8 cellular contexts compared by ENCODE assay signal in the genomic region with DNA sequence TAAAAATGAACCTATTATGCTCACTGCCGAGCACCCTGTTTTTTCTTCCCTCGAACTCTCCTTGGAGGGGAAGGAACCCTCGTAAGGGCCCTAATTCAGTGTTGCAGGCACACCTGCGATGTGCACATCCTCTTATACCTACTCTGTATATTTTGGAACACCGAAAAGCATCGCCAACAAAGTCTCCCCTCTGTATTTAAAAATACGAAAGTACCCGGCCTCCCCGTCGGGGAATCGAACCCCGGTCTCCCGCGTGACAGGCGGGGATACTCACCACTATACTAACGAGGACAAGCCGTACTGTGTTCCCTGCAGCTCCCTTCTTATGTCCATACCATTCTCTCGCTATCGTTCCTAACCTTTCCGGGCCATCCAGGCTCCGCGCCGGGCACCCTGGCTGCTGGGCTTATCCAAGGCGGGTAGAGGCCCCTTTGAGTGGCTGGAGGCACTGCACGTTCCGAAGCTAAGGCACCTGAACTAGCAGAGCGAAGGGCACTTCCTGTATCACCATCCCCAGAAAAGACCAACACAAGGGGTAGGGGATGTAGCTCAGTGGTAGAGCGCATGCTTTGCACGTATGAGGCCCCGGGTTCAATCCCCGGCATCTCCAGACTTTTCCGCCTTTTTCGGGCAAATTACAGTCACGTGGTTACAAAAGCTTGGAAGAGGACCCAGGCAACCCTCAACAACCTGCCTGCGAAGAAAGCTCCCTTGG. TPM values are rescaled to one million over a fixed set of nuclear protein-coding genes. Genes with fewer than 3 reads are reported as not detected.
DNase-seq lines count a peak whose midpoint lies in the region; ATAC-seq and TF ChIP-seq lines count a peak whose summit lies in the region.

No MANE protein-coding gene starts in this region.

- DNase-seq in AG09319 (ENCODE audit: extremely low read depth, low read depth) = peak; percentile 97
- DNase-seq in HL-60 (ENCODE audit: low read depth in 1 of 2, low spot score in 1 of 2) = peak; percentile 86 to 92
- peak; percentile 67 to 75 for DNase-seq in activated CD8-positive, alpha-beta memory T cell treated with anti-CD3 and anti-CD28 coated beads for 1 hour (ENCODE audit: extremely low read depth in 1 of 2, low read depth in 1 of 2)
- DNase-seq in naive B cell = peak; percentile 85
- peak; percentile 88 for DNase-seq in stimulated activated naive CD8-positive, alpha-beta T cell treated with anti-CD3 and anti-CD28 coated beads, Interleukin-15, Interleukin-2, amounts not matched to agents 100 U/mL and 50 U/mL, for 24 hours
- no peak for DNase-seq in NCI-H2196 (lab: John Stamatoyannopoulos, UW; ENCODE audit: unreplicated experiment)

- no peaks in the 10 kb centered on the region for H3K27me3 Mint-ChIP-seq in naive B cell

- peaks cover 0 to 12% (median 7%) of the 10 kb centered on the region in 3 donors for H3K4me1 Mint-ChIP-seq in naive B cell

- TF ChIP-seq CTCF in AG09319 (IDR thresholded peaks at IDR 0.05; ENCODE audit: low read depth, low read length) (no peak), HL-60 (IDR thresholded peaks at IDR 0.05; ENCODE audit: insufficient read depth, low read length) (no peak)

- WGBS in esophagus, 2 donors = 0% methylated on average over 35 of the region's 35 CpGs

- peak; percentile 64 for ATAC-seq in GM19463 (IDR thresholded peaks at IDR 0.05; ENCODE audit: unreplicated experiment)
- ATAC-seq in naive B cell (ENCODE audit: low read depth in 2 of 2) = peak; percentile 71 to 72
- peak; percentile 82 for ATAC-seq in stimulated activated naive CD8-positive, alpha-beta T cell treated with anti-CD3 and anti-CD28 coated beads, Interleukin-15, Interleukin-2, amounts not matched to agents 100 U/mL and 50 U/mL, for 24 hours

- peaks cover 0 to 3% of the 10 kb centered on the region in 2 donors for H3K4me1 ChIP-seq in esophagus (ENCODE audit: control insufficient read depth in 2 of 2, insufficient read depth in 2 of 2, low read length in 1 of 2)

- peaks cover 0 to 4% of the 10 kb centered on the region in 2 donors for H3K36me3 Mint-ChIP-seq in naive B cell

- H3K9me3 ChIP-seq in esophagus (ENCODE audit: control insufficient read depth in 2 of 2, insufficient read depth in 1 of 2, low read depth in 1 of 2, low read length in 1 of 2) = no peaks in the 10 kb centered on the region

- no peak overlapping the region for H3K4me3 Mint-ChIP-seq in naive B cell

- H3K9me3 Mint-ChIP-seq in naive B cell = no peaks in the 10 kb centered on the region

- H3K36me3 ChIP-seq in esophagus (ENCODE audit: control insufficient read depth in 2 of 2, insufficient read depth in 2 of 2, low read length in 1 of 2) = peaks cover 0 to 3% of the 10 kb centered on the region in 2 donors

- H3K27ac ChIP-seq in HL-60 (replicated peaks) = peak overlapping the region; percentile 78
- H3K27ac ChIP-seq in esophagus (ENCODE audit: low read depth in 2 of 2, low read length in 1 of 2) = peak overlapping the region; percentile 95 to 100

- H3K4me3 ChIP-seq in HL-60 (replicated peaks; ENCODE audit: insufficient read depth, low read length) (peak overlapping the region; percentile 47), esophagus (ENCODE audit: low read depth in 1 of 2, low read length in 2 of 2) (peak overlapping the region; percentile 48 to 52)

- no peaks in the 10 kb centered on the region for H3K27me3 ChIP-seq in HL-60 (ENCODE audit: insufficient read depth, poor library complexity, severe bottlenecking)
- no peaks in the 10 kb centered on the region for H3K27me3 ChIP-seq in esophagus (ENCODE audit: control insufficient read depth in 1 of 2, insufficient read depth in 2 of 2, low read length in 2 of 2)

- H3K27ac Mint-ChIP-seq in naive B cell = no peak overlapping the region

RNA-seq across cellular contexts. Expression of a gene that starts 25.1 kb away (rescaled TPM):
- 1,000 to 10,000 TPM; 1,354 to 1,419 TPM for polyA plus RNA-seq in esophagus
- 1,000 to 10,000 TPM in 5 of 6 donors, 100 to 1,000 TPM in 1; 741 to 1,939 (median 1,380) TPM for polyA plus RNA-seq in naive B cell (ENCODE audit: low read depth in 6 of 6)

RNA-seq across cellular contexts. Expression of a gene that starts 49.3 kb away (rescaled TPM):
- 1 to 10 TPM; 8.8 to 9.0 TPM for polyA plus RNA-seq in esophagus
- polyA plus RNA-seq in naive B cell (ENCODE audit: low read depth in 6 of 6) = 1 to 10 TPM; 1.2 to 6.8 (median 4.3) TPM

RNA-seq across cellular contexts. Expression of a gene that starts 53.9 kb away (rescaled TPM):
- polyA plus RNA-seq in esophagus = 1 to 10 TPM; 3.2 to 5.3 TPM
- 10 to 100 TPM in 2 of 6 donors, 1 to 10 TPM in 4; 4.0 to 12.1 (median 9.2) TPM for polyA plus RNA-seq in naive B cell (ENCODE audit: low read depth in 6 of 6)
